22 cellular contexts compared by ENCODE assay signal in genomic region chrX:41144873-41145272, GRCh38. TPM values are rescaled to one million over a fixed set of nuclear protein-coding genes. Genes with fewer than 3 reads are reported as not detected.
DNase-seq lines count a peak whose midpoint lies in the region; ATAC-seq, FAIRE-seq and TF ChIP-seq lines count a peak whose summit lies in the region.
"Had no signal": no experiment of that assay in that cellular context is flagged by ENCODE, and none has a peak within 500 bp of the region (broad histone marks: within the 10 kb centered on the region; RNA-seq: fewer than 3 reads in every experiment).

No MANE protein-coding gene starts in this region.

- H3K27me3 Mint-ChIP-seq in T-helper 2 cell treated with Interferon-gamma antibody and Interleukin-4, amounts not matched to agents 5 μg/mL and 100 μg/mL, for 36 hours (ENCODE audit: low read depth): no peaks in the 10 kb centered on the region
- H3K27me3 Mint-ChIP-seq: B cell had no signal

- TF ChIP-seq POLR2A in HepG2 (IDR thresholded peaks at IDR 0.05; ENCODE audit: insufficient read depth in 1 of 2, low read depth in 2 of 2, low read length in 2 of 2): no peak

- peaks cover 2% of the 10 kb centered on the region for H3K4me1 Mint-ChIP-seq in T-helper 2 cell treated with Interferon-gamma antibody and Interleukin-4, amounts not matched to agents 5 μg/mL and 100 μg/mL, for 36 hours (ENCODE audit: low read depth)
- H3K4me1 Mint-ChIP-seq: B cell had no signal

- no peak overlapping the region for H3K4me3 Mint-ChIP-seq in T-helper 2 cell treated with Interferon-gamma antibody and Interleukin-4, amounts not matched to agents 5 μg/mL and 100 μg/mL, for 36 hours
- H3K4me3 Mint-ChIP-seq: B cell; CD8-positive, alpha-beta T cell had no signal

- peaks cover 0 to 16% (median 11%) of the 10 kb centered on the region in 4 donors for H3K4me1 ChIP-seq in liver (ENCODE audit: control insufficient read depth in 4 of 4, insufficient read depth in 4 of 4, low read length in 3 of 4)
- H3K4me1 ChIP-seq in HepG2 (ENCODE audit: insufficient read depth, low read length): no peaks in the 10 kb centered on the region
- no peaks in the 10 kb centered on the region for H3K4me1 ChIP-seq in HEK293 (ENCODE audit: control insufficient read depth, insufficient read depth, low read length)
- H3K4me1 ChIP-seq: Caco-2 had no signal

- H3K79me2 ChIP-seq in HepG2 (ENCODE audit: insufficient read depth, low read length): no peaks in the 10 kb centered on the region

- TF ChIP-seq EP300 in HepG2 (IDR thresholded peaks at IDR 0.05; ENCODE audit: low read depth in 2 of 2, low read length in 2 of 2): no peak
- no peak for TF ChIP-seq EP300 in HepG2 (CRISPR knock-in tag; IDR thresholded peaks at IDR 0.05; ENCODE audit: borderline replicate concordance)

- H3K9ac ChIP-seq in liver (ENCODE audit: low read depth in 1 of 2, low read length in 2 of 2) (no peak overlapping the region), HepG2 (ENCODE audit: insufficient read depth, low read depth, low read length) (no peak overlapping the region)

- no peak overlapping the region for H2AFZ ChIP-seq in HepG2 (ENCODE audit: low read length)

- TF ChIP-seq RAD21 in liver (IDR thresholded peaks at IDR 0.05): no peak
- no peak for TF ChIP-seq RAD21 in HepG2 (CRISPR knock-in tag; IDR thresholded peaks at IDR 0.05)

- peaks cover 18% of the 10 kb centered on the region for H3K36me3 Mint-ChIP-seq in T-helper 2 cell treated with Interferon-gamma antibody and Interleukin-4, amounts not matched to agents 5 μg/mL and 100 μg/mL, for 36 hours (ENCODE audit: low read depth)

- no peaks in the 10 kb centered on the region for H4K20me1 ChIP-seq in HepG2 (ENCODE audit: insufficient read depth, low read length)

- H3K9me3 ChIP-seq in liver (ENCODE audit: control insufficient read depth in 4 of 4, low read length in 3 of 4): no peaks in the 10 kb centered on the region
- H3K9me3 ChIP-seq in HepG2 (ENCODE audit: low read length): no peaks in the 10 kb centered on the region
- no peaks in the 10 kb centered on the region for H3K9me3 ChIP-seq in HEK293 (ENCODE audit: control insufficient read depth, insufficient read depth, low read depth, low read length)
- H3K9me3 ChIP-seq: Caco-2 had no signal

- FAIRE-seq in HepG2 (lab: Jason Lieb, UNC): no peak
- FAIRE-seq: G401.6, HTR-8/SVneo had no signal

- ATAC-seq in HepG2: no peak
- ATAC-seq in HG03139 (IDR thresholded peaks at IDR 0.05; ENCODE audit: unreplicated experiment): no peak
- ATAC-seq: CD8-positive, alpha-beta T cell had no signal

- in situ Hi-C loops in HepG2 (cut with HindIII; ENCODE audit: extremely low pct_ligation_motif_present, low pct_unique_long_range_greater_than_20kb): no loop called here

- CTCF ChIA-PET in HepG2 (lab: Yijun Ruan, JAX; ENCODE audit: low intra/inter-chr PET ratio, low total read pairs) (no interaction called here), HEK293 (lab: Yijun Ruan, JAX) (interaction anchor here (1.1 kb wide), 2 partner anchors 9 to 370 kb away, joined by 3 to 4 read pairs; no protein-coding TSS in a partner anchor)

- H3K9me3 Mint-ChIP-seq in T-helper 2 cell treated with Interferon-gamma antibody and Interleukin-4, amounts not matched to agents 5 μg/mL and 100 μg/mL, for 36 hours: no peaks in the 10 kb centered on the region
- H3K9me3 Mint-ChIP-seq: CD8-positive, alpha-beta T cell had no signal

- H3K36me3 ChIP-seq in liver (ENCODE audit: control insufficient read depth in 4 of 4, insufficient read depth in 3 of 4, low read depth in 1 of 4, low read length in 3 of 4): peaks cover 0 to 33% (median 25%) of the 10 kb centered on the region in 4 donors
- peaks cover 0 to 34% of the 10 kb centered on the region in 2 experiments; a peak in 4 of 5 replicates for H3K36me3 ChIP-seq in HepG2 (replicated peaks in 1 of 2; ENCODE audit: control insufficient read depth in 1 of 2, insufficient read depth in 2 of 2, low read length in 2 of 2)
- H3K36me3 ChIP-seq in HEK293 (ENCODE audit: control insufficient read depth in 2 of 2, insufficient read depth in 1 of 2, low read length in 2 of 2): peaks cover 91 to 96% of the 10 kb centered on the region in 2 experiments

- H3K27me3 ChIP-seq in liver (ENCODE audit: control insufficient read depth in 4 of 4, insufficient read depth in 4 of 4, low read length in 3 of 4): no peaks in the 10 kb centered on the region
- H3K27me3 ChIP-seq in HepG2 (ENCODE audit: control insufficient read depth in 1 of 2, insufficient read depth in 2 of 2, low read length in 2 of 2): no peaks in the 10 kb centered on the region

- TF ChIP-seq CTCF in liver (IDR thresholded peaks at IDR 0.05; ENCODE audit: low read depth, low read length, missing input control) (no peak), HepG2 (CRISPR knock-in tag; IDR thresholded peaks at IDR 0.05) (no peak), HEK293 (tag by site-specific recombination; IDR thresholded peaks at IDR 0.05) (no peak), fibroblast of mammary gland (conservative IDR thresholded peaks at IDR 0.05; ENCODE audit: control insufficient read depth, insufficient read depth, low read depth, low read length) (no peak)

- BruUV-seq in HepG2 (replicated peaks; lab: Mats Ljungman, UMichigan): no TSS peak

- 20% methylated on average over 2 of the region's 2 CpGs for WGBS in liver
- 92% methylated on average over 2 of the region's 2 CpGs for WGBS in HepG2 (ENCODE audit: low lambda C conversion rate)

- H3K4me3 ChIP-seq in liver (ENCODE audit: low read depth in 1 of 3, low read length in 3 of 3) (no peak overlapping the region), HepG2 (replicated peaks in 1 of 3; ENCODE audit: insufficient read depth in 1 of 3, low read depth in 2 of 3, low read length in 3 of 3) (no peak overlapping the region), HEK293 (ENCODE audit: low read depth, low read length) (no peak overlapping the region), fibroblast of mammary gland (ENCODE audit: control insufficient read depth, low read depth, low read length) (no peak overlapping the region)

- H3K4me2 ChIP-seq in HepG2 (ENCODE audit: low read depth, low read length): no peak overlapping the region

- POLR2A ChIA-PET in HepG2 (lab: Yijun Ruan, JAX) (no interaction called here), HEK293 (lab: Yijun Ruan, JAX) (no interaction called here)

- DNase-seq in HepG2 (ENCODE audit: low spot score) (no peak), fibroblast of mammary gland (ENCODE audit: low read depth) (peak; percentile 20), AG08396 (ENCODE audit: low spot score) (no peak)
- DNase-seq in T-helper 2 cell treated with Interferon-gamma antibody and Interleukin-4, amounts not matched to agents 5 μg/mL and 100 μg/mL, for 36 hours (ENCODE audit: low spot score): no peak
- DNase-seq: Caco-2; CD8-positive, alpha-beta T cell; IMR-90; KG1; MM.1S; NCI-H2081; NCI-H2227 treated with DMSO at 0.1 percent for 48 hours; NCI-H510A; NCI-H69; RPMI8226; SHP77 had no signal

- H3K27ac Mint-ChIP-seq in T-helper 2 cell treated with Interferon-gamma antibody and Interleukin-4, amounts not matched to agents 5 μg/mL and 100 μg/mL, for 36 hours: no peak overlapping the region
- H3K27ac Mint-ChIP-seq: B cell; CD8-positive, alpha-beta T cell had no signal

- H3K27ac ChIP-seq in liver (ENCODE audit: low read depth in 1 of 2, low read length in 2 of 2) (no peak overlapping the region), HepG2 (ENCODE audit: extremely low read length, insufficient read depth, low read length) (no peak overlapping the region), HEK293 (ENCODE audit: extremely low read depth, low read depth, low read length) (no peak overlapping the region)
- H3K27ac ChIP-seq: C4-2B had no signal

- intact Hi-C loops in HepG2 (cut with micrococcal nuclease; ENCODE audit: unreplicated experiment): no loop called here

TF ChIP-seq in liver, 16 proteins besides CTCF, POLR2A, EP300 and RAD21:
- no peak for TF ChIP-seq EGR1 (IDR thresholded peaks at IDR 0.05; ENCODE audit: low read depth in 2 of 2)
- TF ChIP-seq HNF4A (conservative IDR thresholded peaks at IDR 0.05): peak; percentile 7 to 21
- TF ChIP-seq RXRA (IDR thresholded peaks at IDR 0.05): no peak

TF ChIP-seq in HepG2, 621 proteins besides CTCF, POLR2A, EP300 and RAD21 (continues in another document):
- TF ChIP-seq PITX1 (CRISPR knock-in tag; IDR thresholded peaks at IDR 0.05) (no peak), TAF1 (CRISPR knock-in tag; IDR thresholded peaks at IDR 0.05) (no peak), ZNF121 (CRISPR knock-in tag; IDR thresholded peaks at IDR 0.05) (no peak)

TF ChIP-seq in HEK293, 187 proteins besides CTCF, POLR2A, EP300 and RAD21:
- TF ChIP-seq ZNF792 (tag by site-specific recombination; IDR thresholded peaks at IDR 0.05): no peak
- TF ChIP-seq ZSCAN16 (tag by site-specific recombination; IDR thresholded peaks at IDR 0.05): peak; percentile 66; the same call in 1 of the 2 replicates

RNA-seq across cellular contexts. Expression of gene USP9X, which starts 59.6 kb away (rescaled TPM):
- total RNA-seq in liver: 100 to 1,000 TPM; 104 to 117 TPM
- 10 to 100 TPM; 13.4 to 18.0 TPM for polyA plus RNA-seq in liver
- total RNA-seq in HepG2 (2016; rRNA removed; fragmentation: Illumina TruSeq; extraction: Trizol): 40.5 and 81.0 TPM in 2 replicates
- total RNA-seq in HepG2 (2016; cell fraction: cytosol; rRNA removed; fragmentation: Illumina TruSeq; extraction: Trizol; ENCODE audit: low read depth): 3.8 and 4.7 TPM in 2 replicates
- 39.4 and 75.2 TPM in 2 replicates for total RNA-seq in HepG2 (2016; cell fraction: insoluble cytoplasmic fraction; rRNA removed; fragmentation: Illumina TruSeq; extraction: Trizol)
- 12.7 TPM in 2 replicates for total RNA-seq in HepG2 (2016; cell fraction: membrane; rRNA removed; fragmentation: Illumina TruSeq; extraction: Trizol)
- total RNA-seq in HepG2 (2016; cell fraction: nucleus; rRNA removed; fragmentation: Illumina TruSeq; extraction: Trizol): 41.9 and 52.3 TPM in 2 replicates
- 20.7 and 22.2 TPM in 2 replicates for polyA plus RNA-seq in HepG2 (2011; rRNA removed)
- polyA plus RNA-seq in HepG2 (2011; cell fraction: cytosol; rRNA removed): 9.5 and 16.8 TPM in 2 replicates
- polyA plus RNA-seq in HepG2 (2011; cell fraction: nucleus; rRNA removed): 14.6 and 21.3 TPM in 2 replicates
- 24.5 and 29.6 TPM in 2 replicates for polyA plus RNA-seq in HepG2 (2012)
- 0.76 and 1.8 TPM in 2 replicates for polyA plus RNA-seq in HepG2 (2016; cell fraction: cytosol; fragmentation: Illumina TruSeq; extraction: Trizol; ENCODE audit: low read depth)
- polyA plus RNA-seq in HepG2 (2016; cell fraction: insoluble cytoplasmic fraction; fragmentation: Illumina TruSeq; extraction: Trizol; ENCODE audit: low read depth): 29.7 and 29.8 TPM in 2 replicates
- 2.9 and 3.9 TPM in 2 replicates for polyA plus RNA-seq in HepG2 (2016; cell fraction: membrane; fragmentation: Illumina TruSeq; extraction: Trizol; ENCODE audit: low read depth)
- polyA plus RNA-seq in HepG2 (2016; cell fraction: nucleus; fragmentation: Illumina TruSeq; extraction: Trizol; ENCODE audit: insufficient read depth, low read depth): 26.5 and 29.5 TPM in 2 replicates
- polyA minus RNA-seq in HepG2 (2011; rRNA and poly(A)+ RNA removed; ENCODE audit: low replicate concordance): 180 and 267 TPM in 2 replicates
- 62.3 and 83.0 TPM in 2 replicates for polyA minus RNA-seq in HepG2 (2011; cell fraction: cytosol; rRNA and poly(A)+ RNA removed)
- polyA minus RNA-seq in HepG2 (2011; cell fraction: nucleus; rRNA and poly(A)+ RNA removed): 121 and 148 TPM in 2 replicates
